12 cellular contexts compared by ENCODE assay signal in genomic region chr4:122687450-122688121, GRCh38. TPM values are rescaled to one million over a fixed set of nuclear protein-coding genes. Genes with fewer than 3 reads are reported as not detected.
DNase-seq lines count a peak whose midpoint lies in the region; ATAC-seq and TF ChIP-seq lines count a peak whose summit lies in the region.
"Had no signal": no experiment of that assay in that cellular context is flagged by ENCODE, and none has a peak within 500 bp of the region (broad histone marks: within the 10 kb centered on the region; RNA-seq: fewer than 3 reads in every experiment).

No MANE protein-coding gene starts in this region.

- H3K4me3 ChIP-seq in GM12865 (ENCODE audit: low read depth, low read length) (no peak overlapping the region), fibroblast of the aortic adventitia (ENCODE audit: low read depth, low read length) (no peak overlapping the region)
- H3K4me3 ChIP-seq: right lobe of liver had no signal

- ATAC-seq in GM21529 (IDR thresholded peaks at IDR 0.05; ENCODE audit: unreplicated experiment) (peak; percentile 55), GM19397 (IDR thresholded peaks at IDR 0.05; ENCODE audit: unreplicated experiment) (no peak)
- ATAC-seq: right lobe of liver had no signal

- TF ChIP-seq CTCF in GM12865 (IDR thresholded peaks at IDR 0.05; ENCODE audit: insufficient read depth, low read depth, low read length, missing control alignments) (no peak), fibroblast of the aortic adventitia (IDR thresholded peaks at IDR 0.05; ENCODE audit: insufficient read depth, low read length) (no peak)

- DNase-seq in GM12865 (ENCODE audit: low read depth) (peak; percentile 42), OCI-M1 (lab: John Stamatoyannopoulos, UW) (peak; percentile 91), fibroblast of the aortic adventitia (ENCODE audit: low read depth) (peak; percentile 69), HuH-7.5 (ENCODE audit: low spot score) (no peak), medulla oblongata (ENCODE audit: extremely low spot score) (no peak)
- DNase-seq in stimulated activated CD4-positive, alpha-beta T cell treated with anti-CD3 and anti-CD28 coated beads, Interleukin-4, amount 100 ng/mL, for 4 hours = no peak
- DNase-seq: adrenal gland; right lobe of liver; stimulated activated CD8-positive, alpha-beta memory T cell treated with anti-CD3 and anti-CD28 coated beads, Interleukin-4, amount 100 ng/mL, for 48 hours; T1000 had no signal

RNA-seq across cellular contexts. Expression of gene BBS12, which starts 44.9 kb away (rescaled TPM):
- 2.0 and 5.8 TPM in 2 replicates for total RNA-seq in fibroblast of the aortic adventitia (ENCODE audit: low replicate concordance)

Comparison
In these comparisons a context has a peak if more than half of its experiments do, and no peak if none do; other contexts are left out.
1. DNase-seq: peak in GM12865 (single experiment), OCI-M1 (single experiment) and fibroblast of the aortic adventitia (single experiment); none in HuH-7.5 (single experiment), medulla oblongata (single experiment) and stimulated activated CD4-positive, alpha-beta T cell treated with anti-CD3 and anti-CD28 coated beads, Interleukin-4, amount 100 ng/mL, for 4 hours (0 of 2).